Comparison of ENCODE assay signal across 9 cellular contexts in the genomic region with DNA sequence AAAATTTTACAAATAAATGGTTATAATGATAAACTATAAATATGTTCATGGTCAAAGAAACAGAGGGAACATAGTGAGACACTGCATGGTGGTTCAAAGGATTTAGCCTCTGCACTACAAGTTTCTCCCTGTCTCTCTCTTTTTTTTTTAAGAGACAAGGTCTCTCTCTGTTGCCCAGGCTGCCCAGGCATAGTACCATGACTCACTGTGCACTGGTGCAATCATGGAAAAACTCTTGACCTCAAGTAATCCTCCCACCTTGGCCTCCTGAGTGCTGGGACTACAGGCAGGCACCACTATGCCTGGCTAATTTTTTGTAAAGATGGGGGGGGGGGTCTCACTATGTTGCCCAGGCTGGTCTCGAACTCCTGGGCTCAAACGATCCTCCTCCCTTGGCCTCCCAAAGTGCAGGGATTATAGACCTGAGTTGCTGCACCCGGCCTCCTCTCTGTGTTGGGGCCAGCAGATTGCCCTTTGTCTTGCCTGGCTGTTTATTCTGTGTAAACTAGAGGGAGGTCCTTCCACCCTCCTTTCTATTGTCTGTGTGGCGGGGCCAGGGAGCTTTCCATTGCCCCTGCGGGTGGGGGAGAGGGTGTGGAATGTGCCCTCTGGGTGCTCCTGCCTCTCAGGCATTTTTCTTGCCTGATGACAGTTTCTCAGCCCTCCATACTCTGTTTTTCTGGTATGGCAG. TPM values are rescaled to one million over a fixed set of nuclear protein-coding genes. Genes with fewer than 3 reads are reported as not detected.
DNase-seq lines count a peak whose midpoint lies in the region.
"Had no signal": no experiment of that assay in that cellular context is flagged by ENCODE, and none has a peak within 500 bp of the region (broad histone marks: within the 10 kb centered on the region; RNA-seq: fewer than 3 reads in every experiment).

No MANE protein-coding gene starts in this region.

- intact Hi-C loops in cardiac septum (cut with DNase I) = no loop called here

- DNase-seq in COLO668 (lab: John Stamatoyannopoulos, UW; ENCODE audit: unreplicated experiment) = peak; percentile 18
- DNase-seq in HuH-7 (ENCODE audit: low spot score) = peak; percentile 17
- peak; percentile 83 for DNase-seq in astrocyte of the hippocampus (ENCODE audit: low read depth, low spot score)
- DNase-seq in left kidney (ENCODE audit: low read depth, low spot score) = peak; percentile 60
- DNase-seq in germinal center (ENCODE audit: low spot score) = no peak
- DNase-seq in cerebellar nuclear complex (lab: John Stamatoyannopoulos, UW) = no peak
- DNase-seq in cardiac septum (ENCODE audit: low spot score) = no peak
- DNase-seq in NCI-H510A treated with DMSO at 0.1 percent for 48 hours (lab: John Stamatoyannopoulos, UW) = no peak
- DNase-seq: DMS53 had no signal

RNA-seq across cellular contexts. Expression of a gene that starts 22.1 kb away (rescaled TPM):
- 46.3 TPM for total RNA-seq in cardiac septum

RNA-seq across cellular contexts. Expression of a gene that starts 55.1 kb away (rescaled TPM):
- 0.51 TPM for total RNA-seq in cardiac septum

Comparison
In these comparisons a context has a peak if more than half of its experiments do, and no peak if none do; other contexts are left out.
1. DNase-seq: peak in COLO668 (single experiment), HuH-7 (single experiment), astrocyte of the hippocampus (single experiment) and left kidney (single experiment); none in germinal center (single experiment), cerebellar nuclear complex (0 of 2), cardiac septum (single experiment) and NCI-H510A treated with DMSO at 0.1 percent for 48 hours (single experiment).